Comparison of ENCODE assay signal across 11 cellular contexts in genomic region chr1:202210370-202210769, GRCh38. TPM values are rescaled to one million over a fixed set of nuclear protein-coding genes. Genes with fewer than 3 reads are reported as not detected.
DNase-seq lines count a peak whose midpoint lies in the region; ATAC-seq and TF ChIP-seq lines count a peak whose summit lies in the region.
"Had no signal": no experiment of that assay in that cellular context is flagged by ENCODE, and none has a peak within 500 bp of the region (broad histone marks: within the 10 kb centered on the region; RNA-seq: fewer than 3 reads in every experiment).

No MANE protein-coding gene starts in this region.

- H3K36me3 ChIP-seq in A673 (ENCODE audit: insufficient read depth, low read length, poor library complexity, severe bottlenecking) (no peaks in the 10 kb centered on the region), HEK293 (ENCODE audit: control insufficient read depth in 2 of 2, insufficient read depth in 1 of 2, low read length in 2 of 2) (no peaks in the 10 kb centered on the region)

- CTCF ChIA-PET in A673 (lab: Charles Lee), result no interaction called here
- CTCF ChIA-PET in HEK293 (lab: Yijun Ruan, JAX), result interaction anchor here (0.6 to 3.4 kb wide), 7 partner anchors 17 to 786 kb away, joined by 3 to 10 read pairs (median 4); partner anchors contain the start of gene LGR6

- POLR2A ChIA-PET in A673 (lab: Charles Lee; ENCODE audit: low non-redundant PET), result no interaction called here
- POLR2A ChIA-PET in HEK293 (lab: Yijun Ruan, JAX), result interaction anchor here (1.0 kb wide), 1 partner anchor 64 kb away, joined by 3 read pairs; no protein-coding TSS in a partner anchor

- ATAC-seq in GM19452 (IDR thresholded peaks at IDR 0.05; ENCODE audit: unreplicated experiment), result no peak
- ATAC-seq in HG02623 (IDR thresholded peaks at IDR 0.05; ENCODE audit: unreplicated experiment), result no peak
- no peak for ATAC-seq in left cardiac atrium
- no peak for ATAC-seq in HG03135 (IDR thresholded peaks at IDR 0.05; ENCODE audit: unreplicated experiment)

- H3K4me1 ChIP-seq in A673 (ENCODE audit: insufficient read depth, low read length, poor library complexity, severe bottlenecking) (peaks cover 4% of the 10 kb centered on the region), HEK293 (ENCODE audit: control insufficient read depth, insufficient read depth, low read length) (no peaks in the 10 kb centered on the region)

- 0 out of 2 replicates have a peak, but pooled peaks have one; percentile 11 for TF ChIP-seq CTCF in A673 (conservative IDR thresholded peaks at IDR 0.05; ENCODE audit: low read depth, low read length)
- TF ChIP-seq CTCF in HEK293 (tag by site-specific recombination; IDR thresholded peaks at IDR 0.05), result peak; percentile 40; the same call in 1 of the 2 replicates
- peak; percentile 21 for TF ChIP-seq CTCF in epithelial cell of proximal tubule (conservative IDR thresholded peaks at IDR 0.05; ENCODE audit: low read depth, low read length)

- H3K27me3 ChIP-seq in A673 (replicated peaks; ENCODE audit: insufficient read depth, low read depth, low read length, poor library complexity), result peaks cover 35% of the 10 kb centered on the region

- H3K9me3 ChIP-seq in A673 (ENCODE audit: low read depth, low read length, poor library complexity, severe bottlenecking) (no peaks in the 10 kb centered on the region), HEK293 (ENCODE audit: control insufficient read depth, insufficient read depth, low read depth, low read length) (no peaks in the 10 kb centered on the region)

- no peak overlapping the region for H3K4me3 ChIP-seq in A673 (ENCODE audit: low read depth, low read length, poor library complexity, severe bottlenecking)
- H3K4me3 ChIP-seq in HEK293 (ENCODE audit: low read depth, low read length), result no peak overlapping the region
- no peak overlapping the region for H3K4me3 ChIP-seq in epithelial cell of proximal tubule (ENCODE audit: low read depth, low read length)

- intact Hi-C loops in A673 (cut with micrococcal nuclease; ENCODE audit: unreplicated experiment) (no loop called here), left cardiac atrium (cut with DNase I) (no loop called here)

- DNase-seq in A673 (ENCODE audit: low spot score) (peak; percentile 38), NCI-H82 (lab: John Stamatoyannopoulos, UW) (peak; percentile 89), epithelial cell of proximal tubule (ENCODE audit: low read depth) (no peak), left cardiac atrium (no peak)

- no TSS peak for BruUV-seq in A673 (replicated peaks; lab: Mats Ljungman, UMichigan)

- H3K27ac ChIP-seq in A673 (ENCODE audit: low read depth, low read length, poor library complexity, severe bottlenecking) (no peak overlapping the region), HEK293 (ENCODE audit: extremely low read depth, low read depth, low read length) (no peak overlapping the region)

TF ChIP-seq in HEK293, 187 proteins besides CTCF, POLR2A, EP300 and RAD21:
- TF ChIP-seq TCF7L2 (IDR thresholded peaks at IDR 0.05; ENCODE audit: borderline replicate concordance, low read depth, low read length) (no peak), ZNF24 (tag by site-specific recombination; IDR thresholded peaks at IDR 0.05) (peak; percentile 84; the same call in 1 of the 2 replicates), ZIC2 (tag by site-specific recombination; IDR thresholded peaks at IDR 0.05) (0 out of 2 replicates have a peak, but pooled peaks have one; percentile 45), ZNF600 (tag by site-specific recombination; IDR thresholded peaks at IDR 0.05) (peak; percentile 64), GLI4 (tag by site-specific recombination; IDR thresholded peaks at IDR 0.05) (no peak), SP3 (tag by site-specific recombination; IDR thresholded peaks at IDR 0.05) (no peak), ZNF555 (tag by site-specific recombination; conservative IDR thresholded peaks at IDR 0.05) (no peak), ZNF707 (tag by site-specific recombination; IDR thresholded peaks at IDR 0.05) (no peak), ZNF513 (tag by site-specific recombination; IDR thresholded peaks at IDR 0.05) (no peak)
- TF ChIP-seq, protein P1, sequence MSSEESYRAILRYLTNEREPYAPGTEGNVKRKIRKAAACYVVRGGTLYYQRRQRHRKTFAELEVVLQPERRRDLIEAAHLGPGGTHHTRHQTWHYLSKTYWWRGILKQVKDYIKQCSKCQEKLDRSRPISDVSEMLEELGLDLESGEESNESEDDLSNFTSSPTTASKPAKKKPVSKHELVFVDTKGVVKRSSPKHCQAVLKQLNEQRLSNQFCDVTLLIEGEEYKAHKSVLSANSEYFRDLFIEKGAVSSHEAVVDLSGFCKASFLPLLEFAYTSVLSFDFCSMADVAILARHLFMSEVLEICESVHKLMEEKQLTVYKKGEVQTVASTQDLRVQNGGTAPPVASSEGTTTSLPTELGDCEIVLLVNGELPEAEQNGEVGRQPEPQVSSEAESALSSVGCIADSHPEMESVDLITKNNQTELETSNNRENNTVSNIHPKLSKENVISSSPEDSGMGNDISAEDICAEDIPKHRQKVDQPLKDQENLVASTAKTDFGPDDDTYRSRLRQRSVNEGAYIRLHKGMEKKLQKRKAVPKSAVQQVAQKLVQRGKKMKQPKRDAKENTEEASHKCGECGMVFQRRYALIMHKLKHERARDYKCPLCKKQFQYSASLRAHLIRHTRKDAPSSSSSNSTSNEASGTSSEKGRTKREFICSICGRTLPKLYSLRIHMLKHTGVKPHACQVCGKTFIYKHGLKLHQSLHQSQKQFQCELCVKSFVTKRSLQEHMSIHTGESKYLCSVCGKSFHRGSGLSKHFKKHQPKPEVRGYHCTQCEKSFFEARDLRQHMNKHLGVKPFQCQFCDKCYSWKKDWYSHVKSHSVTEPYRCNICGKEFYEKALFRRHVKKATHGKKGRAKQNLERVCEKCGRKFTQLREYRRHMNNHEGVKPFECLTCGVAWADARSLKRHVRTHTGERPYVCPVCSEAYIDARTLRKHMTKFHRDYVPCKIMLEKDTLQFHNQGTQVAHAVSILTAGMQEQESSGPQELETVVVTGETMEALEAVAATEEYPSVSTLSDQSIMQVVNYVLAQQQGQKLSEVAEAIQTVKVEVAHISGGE (tag by site-specific recombination; conservative IDR thresholded peaks at IDR 0.05; ENCODE audit: low read depth), result no peak
- TF ChIP-seq, protein P2, sequence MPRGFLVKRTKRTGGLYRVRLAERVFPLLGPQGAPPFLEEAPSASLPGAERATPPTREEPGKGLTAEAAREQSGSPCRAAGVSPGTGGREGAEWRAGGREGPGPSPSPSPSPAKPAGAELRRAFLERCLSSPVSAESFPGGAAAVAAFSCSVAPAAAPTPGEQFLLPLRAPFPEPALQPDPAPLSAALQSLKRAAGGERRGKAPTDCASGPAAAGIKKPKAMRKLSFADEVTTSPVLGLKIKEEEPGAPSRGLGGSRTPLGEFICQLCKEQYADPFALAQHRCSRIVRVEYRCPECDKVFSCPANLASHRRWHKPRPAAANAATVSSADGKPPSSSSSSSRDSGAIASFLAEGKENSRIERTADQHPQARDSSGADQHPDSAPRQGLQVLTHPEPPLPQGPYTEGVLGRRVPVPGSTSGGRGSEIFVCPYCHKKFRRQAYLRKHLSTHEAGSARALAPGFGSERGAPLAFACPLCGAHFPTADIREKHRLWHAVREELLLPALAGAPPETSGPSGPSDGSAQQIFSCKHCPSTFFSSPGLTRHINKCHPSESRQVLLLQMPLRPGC (tag by site-specific recombination; IDR thresholded peaks at IDR 0.05), result no peak

RNA-seq across cellular contexts. Expression of gene LGR6, which starts 16.8 kb away (rescaled TPM):
- total RNA-seq in A673 (2021), result not detected in 2 replicates
- under 0.01 TPM in 1 of 2 replicates, not detected in the other for total RNA-seq in epithelial cell of proximal tubule
- 1 to 10 TPM; 6.0 to 6.1 TPM for total RNA-seq in left cardiac atrium
- total RNA-seq: activated T-helper 1 cell treated with anti-CD3 and anti-CD28 coated beads, Interleukin-12 subunit alpha, Interleukin-12 subunit beta, Interleukin-2, Interleukin-4 antibody, amounts not matched to agents 30 ng/mL and 10 ng/mL and 1 ng/mL, durations not matched to agents 14 hours and 24 hours and 36 hours; fibroblast of lung; SK-MEL-5 had no signal

RNA-seq across cellular contexts. Expression of gene PTPN7, which starts 50.0 kb away (rescaled TPM):
- total RNA-seq in A673 (2021), result 0.72 and 2.2 TPM in 2 replicates
- 0.06 TPM in 1 of 2 replicates, not detected in the other for total RNA-seq in epithelial cell of proximal tubule
- 1 to 10 TPM; 1.3 to 1.9 TPM for total RNA-seq in left cardiac atrium
- total RNA-seq: fibroblast of lung, SK-MEL-5 had no signal

Comparison
In these comparisons a context has a peak if more than half of its experiments do, and no peak if none do; other contexts are left out.
1. DNase-seq: peak in A673 (single experiment) and NCI-H82 (single experiment); none in epithelial cell of proximal tubule (single experiment) and left cardiac atrium (single experiment).
2. Peak in every context shown above with its lines, with median percentiles within 50 percentile points of each other: CTCF ChIP-seq.